Comparison of ENCODE assay signal across 30 cellular contexts in genomic region chr19:51066393-51066792, GRCh38. TPM values are rescaled to one million over a fixed set of nuclear protein-coding genes. Genes with fewer than 3 reads are reported as not detected.
"Had no signal": no experiment of that assay in that cellular context is flagged by ENCODE, and none has a peak within 500 bp of the region (broad histone marks: within the 10 kb centered on the region; RNA-seq: fewer than 3 reads in every experiment).

No MANE protein-coding gene starts in this region.

- ATAC-seq: activated T-helper 17 cell treated with anti-CD3 and anti-CD28 coated beads, Interleukin-2, amount 50 U/mL, for 72 hours; Panc1; Right ventricle myocardium inferior; T-cell had no signal

- H3K27ac ChIP-seq: SK-N-MC had no signal

- H3K9me3 Mint-ChIP-seq: activated naive CD4-positive, alpha-beta T cell treated with anti-CD3 and anti-CD28 coated beads for 36 hours; activated T-helper 17 cell treated with anti-CD3 and anti-CD28 coated beads, Interleukin-2, amount 50 U/mL, for 72 hours had no signal

- DNase-seq: activated CD4-positive, alpha-beta T cell treated with anti-CD3 and anti-CD28 coated beads for 48 hours; activated CD4-positive, alpha-beta T cell treated with anti-CD3 and anti-CD28 coated beads, Interleukin-2, amount 50 U/mL, for 4 hours; activated CD4-positive, CD25-positive, alpha-beta regulatory T cell treated with anti-CD3 and anti-CD28 coated beads, Interleukin-2, amount 50 U/mL, for 72 hours; activated gamma-delta T cell; activated naive CD4-positive, alpha-beta T cell treated with anti-CD3 and anti-CD28 coated beads for 36 hours; activated T-cell treated with anti-CD3 and anti-CD28 coated beads for 4 hours; activated T-cell treated with anti-CD3 and anti-CD28 coated beads, Interleukin-2, amount 50 U/mL, for 48 hours; amygdala; Kasumi-1; KBM-7; NCI-H1105 treated with DMSO at 0.1 percent for 48 hours; NCI-H146; NCI-H187 treated with DMSO at 0.1 percent for 48 hours; NCI-H2081 treated with DMSO at 0.1 percent for 48 hours; NCI-H446; NCI-H524; OCI-M1; RPMI8226; T-cell; T-helper 2 cell; T1000 had no signal

- H3K36me3 Mint-ChIP-seq: activated naive CD8-positive, alpha-beta T cell; brain; T-cell; WTC11 had no signal

- H3K27ac Mint-ChIP-seq: activated naive CD4-positive, alpha-beta T cell treated with anti-CD3 and anti-CD28 coated beads for 36 hours; activated naive CD8-positive, alpha-beta T cell; activated T-helper 17 cell treated with anti-CD3 and anti-CD28 coated beads, Interleukin-2, amount 50 U/mL, for 72 hours; brain; T-cell; WTC11 had no signal

- H3K4me3 ChIP-seq: SK-N-MC had no signal

- H3K4me3 Mint-ChIP-seq: activated naive CD4-positive, alpha-beta T cell treated with anti-CD3 and anti-CD28 coated beads for 36 hours; activated T-helper 17 cell treated with anti-CD3 and anti-CD28 coated beads, Interleukin-2, amount 50 U/mL, for 72 hours; central memory CD8-positive, alpha-beta T cell had no signal

- H3K4me1 Mint-ChIP-seq: activated T-helper 17 cell treated with anti-CD3 and anti-CD28 coated beads, Interleukin-2, amount 50 U/mL, for 72 hours; brain; central memory CD8-positive, alpha-beta T cell had no signal

RNA-seq across cellular contexts. Expression of gene KLK13, which starts 1.5 kb away (rescaled TPM):
- total RNA-seq: activated naive CD4-positive, alpha-beta T cell treated with anti-CD3 and anti-CD28 coated beads for 36 hours; activated T-helper 17 cell treated with anti-CD3 and anti-CD28 coated beads, Interleukin-2, amount 50 U/mL, for 72 hours; Right ventricle myocardium inferior; T-cell had no signal

RNA-seq across cellular contexts. Expression of gene KLK12, which starts 31.6 kb away (rescaled TPM):
- total RNA-seq: activated naive CD4-positive, alpha-beta T cell treated with anti-CD3 and anti-CD28 coated beads for 36 hours; activated T-helper 17 cell treated with anti-CD3 and anti-CD28 coated beads, Interleukin-2, amount 50 U/mL, for 72 hours; astrocyte; Right ventricle myocardium inferior; T-cell; WTC11 had no signal

RNA-seq across cellular contexts. Expression of gene KLK11, which starts 40.0 kb away (rescaled TPM):
- total RNA-seq: activated naive CD4-positive, alpha-beta T cell treated with anti-CD3 and anti-CD28 coated beads for 36 hours; activated T-helper 17 cell treated with anti-CD3 and anti-CD28 coated beads, Interleukin-2, amount 50 U/mL, for 72 hours; astrocyte; Right ventricle myocardium inferior; T-cell had no signal
